ENCODE assay signal across 8 cellular contexts in the genomic region with DNA sequence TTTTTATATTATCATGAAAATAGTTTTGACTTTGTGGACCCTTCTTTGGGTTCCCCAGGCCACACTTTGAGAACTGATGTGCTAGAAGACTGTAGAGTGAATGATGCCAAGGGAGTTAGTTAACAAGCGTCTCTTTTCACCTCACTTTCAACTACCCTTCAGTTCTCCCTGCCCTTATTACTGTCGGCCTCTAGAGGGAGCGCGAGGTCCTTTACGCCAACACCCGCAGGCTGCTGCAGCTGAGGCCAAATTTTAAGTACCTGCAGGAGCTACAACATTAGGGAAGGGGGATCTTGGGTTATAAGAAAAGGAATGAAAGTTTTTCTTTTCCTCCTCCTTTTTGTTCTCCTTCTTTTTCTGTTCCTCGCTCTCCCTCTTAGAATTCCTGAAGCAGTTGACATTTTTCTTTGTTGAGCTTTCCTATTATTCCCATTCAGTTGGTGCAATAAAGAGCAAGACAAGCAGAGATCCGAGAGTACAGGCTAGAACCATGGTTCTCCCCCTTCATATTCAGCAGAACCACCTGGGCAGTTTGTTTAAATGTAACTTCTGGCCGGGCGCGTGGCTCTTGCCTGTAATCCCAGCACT.
A peak's percentile ranks its signal among the peaks of the same experiment; 100 is the strongest.
DNase-seq lines count a peak whose midpoint lies in the region; ATAC-seq, FAIRE-seq and TF ChIP-seq lines count a peak whose summit lies in the region.

No MANE protein-coding gene starts in this region.

- peak; percentile 38 for DNase-seq in AG09319 (ENCODE audit: extremely low read depth, low read depth)
- peak; percentile 21 for DNase-seq in NCI-H345 treated with DMSO at 0.1 percent for 48 hours (lab: John Stamatoyannopoulos, UW; ENCODE audit: unreplicated experiment)
- peak; percentile 59 to 64 for DNase-seq in activated CD4-positive, alpha-beta T cell treated with anti-CD3 and anti-CD28 coated beads for 4 hours
- peak; percentile 63 for DNase-seq in colonic mucosa
- peak; percentile 38 for DNase-seq in HepG2 (ENCODE audit: low spot score)
- DNase-seq in stimulated activated CD4-positive, alpha-beta T cell treated with anti-CD3 and anti-CD28 coated beads, TNF-alpha, amount 100 ng/mL, for 24 hours (ENCODE audit: low read depth in 3 of 3), result peak; percentile 40 to 57 (median 54)

- H3K27me3 ChIP-seq in colonic mucosa, result no peaks in the 10 kb centered on the region
- no peaks in the 10 kb centered on the region for H3K27me3 ChIP-seq in HepG2 (ENCODE audit: control insufficient read depth in 1 of 2, insufficient read depth in 2 of 2, low read length in 2 of 2)

- peak; percentile 81 for ATAC-seq in GM18858 (IDR thresholded peaks at IDR 0.05; ENCODE audit: unreplicated experiment)
- peak; percentile 90 for ATAC-seq in HG03066 (IDR thresholded peaks at IDR 0.05; ENCODE audit: low read depth, unreplicated experiment)
- peak; percentile 95 for ATAC-seq in HepG2

- no peak overlapping the region for H3K27ac ChIP-seq in colonic mucosa
- H3K27ac ChIP-seq in HepG2 (ENCODE audit: extremely low read length, insufficient read depth, low read length), result no peak overlapping the region

- H3K9me3 ChIP-seq in colonic mucosa, result no peaks in the 10 kb centered on the region
- no peaks in the 10 kb centered on the region for H3K9me3 ChIP-seq in HepG2 (ENCODE audit: low read length)

- H3K4me3 ChIP-seq in colonic mucosa, result no peak overlapping the region
- H3K4me3 ChIP-seq in HepG2 (replicated peaks in 1 of 3; ENCODE audit: insufficient read depth in 1 of 3, low read depth in 2 of 3, low read length in 3 of 3), result no peak overlapping the region

- TF ChIP-seq POLR2A in HepG2 (IDR thresholded peaks at IDR 0.05; ENCODE audit: insufficient read depth in 1 of 2, low read depth in 2 of 2, low read length in 2 of 2), result no peak

- no peaks in the 10 kb centered on the region for H3K79me2 ChIP-seq in HepG2 (ENCODE audit: insufficient read depth, low read length)

- TF ChIP-seq EP300 in HepG2 (IDR thresholded peaks at IDR 0.05; ENCODE audit: low read depth in 2 of 2, low read length in 2 of 2), result no peak
- TF ChIP-seq EP300 in HepG2 (CRISPR knock-in tag; IDR thresholded peaks at IDR 0.05; ENCODE audit: borderline replicate concordance), result no peak

- H3K4me2 ChIP-seq in HepG2 (ENCODE audit: low read depth, low read length), result no peak overlapping the region

- no peaks in the 10 kb centered on the region for H4K20me1 ChIP-seq in HepG2 (ENCODE audit: insufficient read depth, low read length)

- peak; percentile 86 for TF ChIP-seq RAD21 in HepG2 (CRISPR knock-in tag; IDR thresholded peaks at IDR 0.05)

- H3K9ac ChIP-seq in colonic mucosa (ENCODE audit: low read depth in 2 of 2, low read length in 2 of 2) (no peak overlapping the region), HepG2 (ENCODE audit: insufficient read depth, low read depth, low read length) (no peak overlapping the region)

- WGBS in HepG2 (ENCODE audit: low lambda C conversion rate), result 8% methylated on average over 11 of the region's 11 CpGs

- in situ Hi-C loops in HepG2 (cut with HindIII; ENCODE audit: extremely low pct_ligation_motif_present, low pct_unique_long_range_greater_than_20kb), result loop anchor here (5.0 to 10.0 kb wide), 2 partner anchors 311 to 544 kb away; no protein-coding TSS in a partner anchor

- intact Hi-C loops in colonic mucosa (cut with DNase I), result loop anchor here (5.0 kb wide), 3 partner anchors 471 to 741 kb away; no protein-coding TSS in a partner anchor
- intact Hi-C loops in HepG2 (cut with micrococcal nuclease; ENCODE audit: unreplicated experiment), result loop anchor here (1.0 to 5.0 kb wide), 3 partner anchors 311 to 901 kb away; no protein-coding TSS in a partner anchor

- H3K4me1 ChIP-seq in colonic mucosa (no peaks in the 10 kb centered on the region), HepG2 (ENCODE audit: insufficient read depth, low read length) (no peaks in the 10 kb centered on the region)

- POLR2A ChIA-PET in HepG2 (lab: Yijun Ruan, JAX), result no interaction called here

- no peak overlapping the region for H2AFZ ChIP-seq in HepG2 (ENCODE audit: low read length)

- no TSS peak for BruUV-seq in HepG2 (replicated peaks; lab: Mats Ljungman, UMichigan)

- TF ChIP-seq CTCF in AG09319 (IDR thresholded peaks at IDR 0.05; ENCODE audit: low read depth, low read length) (peak; percentile 96), colonic mucosa (IDR thresholded peaks at IDR 0.05) (peak; percentile 90), HepG2 (CRISPR knock-in tag; IDR thresholded peaks at IDR 0.05) (peak; percentile 91)

- FAIRE-seq in HepG2 (lab: Jason Lieb, UNC), result peak; percentile 83

- CTCF ChIA-PET in HepG2 (lab: Yijun Ruan, JAX; ENCODE audit: low intra/inter-chr PET ratio, low total read pairs), result interaction anchor here (0.7 to 4.1 kb wide), 6 partner anchors 12 to 542 kb away, joined by 3 to 34 read pairs (median 4); no protein-coding TSS in a partner anchor

- H3K36me3 ChIP-seq in colonic mucosa (no peaks in the 10 kb centered on the region), HepG2 (replicated peaks in 1 of 2; ENCODE audit: control insufficient read depth in 1 of 2, insufficient read depth in 2 of 2, low read length in 2 of 2) (no peaks in the 10 kb centered on the region)

TF ChIP-seq in HepG2, 621 proteins besides CTCF, POLR2A, EP300 and RAD21:
- TF ChIP-seq SUZ12 (IDR thresholded peaks at IDR 0.05; ENCODE audit: low read depth, low read length) (0 out of 2 replicates have a peak, but pooled peaks have one; percentile 9), KDM2A (CRISPR knock-in tag; IDR thresholded peaks at IDR 0.05; ENCODE audit: borderline replicate concordance, low read depth) (0 out of 2 replicates have a peak, but pooled peaks have one; percentile 23), STAG1 (CRISPR knock-in tag; IDR thresholded peaks at IDR 0.05) (peak; percentile 95), MEF2D (CRISPR knock-in tag; IDR thresholded peaks at IDR 0.05) (no peak), XRCC5 (optimal IDR thresholded peaks at IDR 0.05; ENCODE audit: low read length) (peak; percentile 60), ZSCAN12 (CRISPR knock-in tag; IDR thresholded peaks at IDR 0.05) (no peak), SMC3 (IDR thresholded peaks at IDR 0.05; ENCODE audit: low read length) (peak; percentile 85), ZNF3 (CRISPR knock-in tag; IDR thresholded peaks at IDR 0.05) (no peak), SALL1 (CRISPR knock-in tag; IDR thresholded peaks at IDR 0.05) (peak; percentile 12; the same call in 1 of the 2 replicates), KDM1A (CRISPR knock-in tag; IDR thresholded peaks at IDR 0.05) (no peak), RARA (CRISPR knock-in tag; IDR thresholded peaks at IDR 0.05) (no peak), NFRKB (IDR thresholded peaks at IDR 0.05) (no peak), ZNF326 (CRISPR knock-in tag; IDR thresholded peaks at IDR 0.05; ENCODE audit: borderline replicate concordance) (no peak), SP140L (CRISPR knock-in tag; IDR thresholded peaks at IDR 0.05; ENCODE audit: borderline replicate concordance) (0 out of 2 replicates have a peak, but pooled peaks have one; percentile 38)
- TF ChIP-seq, protein P1, sequence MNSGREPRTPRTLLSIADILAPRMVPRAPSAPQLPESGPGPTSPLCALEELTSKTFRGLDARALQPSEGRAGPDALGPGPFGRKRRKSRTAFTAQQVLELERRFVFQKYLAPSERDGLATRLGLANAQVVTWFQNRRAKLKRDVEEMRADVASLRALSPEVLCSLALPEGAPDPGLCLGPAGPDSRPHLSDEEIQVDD (CRISPR knock-in tag; IDR thresholded peaks at IDR 0.05; ENCODE audit: borderline replicate concordance), result no peak
- TF ChIP-seq, protein P2, sequence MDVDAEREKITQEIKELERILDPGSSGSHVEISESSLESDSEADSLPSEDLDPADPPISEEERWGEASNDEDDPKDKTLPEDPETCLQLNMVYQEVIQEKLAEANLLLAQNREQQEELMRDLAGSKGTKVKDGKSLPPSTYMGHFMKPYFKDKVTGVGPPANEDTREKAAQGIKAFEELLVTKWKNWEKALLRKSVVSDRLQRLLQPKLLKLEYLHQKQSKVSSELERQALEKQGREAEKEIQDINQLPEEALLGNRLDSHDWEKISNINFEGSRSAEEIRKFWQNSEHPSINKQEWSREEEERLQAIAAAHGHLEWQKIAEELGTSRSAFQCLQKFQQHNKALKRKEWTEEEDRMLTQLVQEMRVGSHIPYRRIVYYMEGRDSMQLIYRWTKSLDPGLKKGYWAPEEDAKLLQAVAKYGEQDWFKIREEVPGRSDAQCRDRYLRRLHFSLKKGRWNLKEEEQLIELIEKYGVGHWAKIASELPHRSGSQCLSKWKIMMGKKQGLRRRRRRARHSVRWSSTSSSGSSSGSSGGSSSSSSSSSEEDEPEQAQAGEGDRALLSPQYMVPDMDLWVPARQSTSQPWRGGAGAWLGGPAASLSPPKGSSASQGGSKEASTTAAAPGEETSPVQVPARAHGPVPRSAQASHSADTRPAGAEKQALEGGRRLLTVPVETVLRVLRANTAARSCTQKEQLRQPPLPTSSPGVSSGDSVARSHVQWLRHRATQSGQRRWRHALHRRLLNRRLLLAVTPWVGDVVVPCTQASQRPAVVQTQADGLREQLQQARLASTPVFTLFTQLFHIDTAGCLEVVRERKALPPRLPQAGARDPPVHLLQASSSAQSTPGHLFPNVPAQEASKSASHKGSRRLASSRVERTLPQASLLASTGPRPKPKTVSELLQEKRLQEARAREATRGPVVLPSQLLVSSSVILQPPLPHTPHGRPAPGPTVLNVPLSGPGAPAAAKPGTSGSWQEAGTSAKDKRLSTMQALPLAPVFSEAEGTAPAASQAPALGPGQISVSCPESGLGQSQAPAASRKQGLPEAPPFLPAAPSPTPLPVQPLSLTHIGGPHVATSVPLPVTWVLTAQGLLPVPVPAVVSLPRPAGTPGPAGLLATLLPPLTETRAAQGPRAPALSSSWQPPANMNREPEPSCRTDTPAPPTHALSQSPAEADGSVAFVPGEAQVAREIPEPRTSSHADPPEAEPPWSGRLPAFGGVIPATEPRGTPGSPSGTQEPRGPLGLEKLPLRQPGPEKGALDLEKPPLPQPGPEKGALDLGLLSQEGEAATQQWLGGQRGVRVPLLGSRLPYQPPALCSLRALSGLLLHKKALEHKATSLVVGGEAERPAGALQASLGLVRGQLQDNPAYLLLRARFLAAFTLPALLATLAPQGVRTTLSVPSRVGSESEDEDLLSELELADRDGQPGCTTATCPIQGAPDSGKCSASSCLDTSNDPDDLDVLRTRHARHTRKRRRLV (CRISPR knock-in tag; IDR thresholded peaks at IDR 0.05), result no peak
